Comparison of ENCODE assay signal across 8 cellular contexts in genomic region chr16:8866884-8867482, GRCh38. TPM values are rescaled to one million over a fixed set of nuclear protein-coding genes. Genes with fewer than 3 reads are reported as not detected.
DNase-seq lines count a peak whose midpoint lies in the region; ATAC-seq, FAIRE-seq and TF ChIP-seq lines count a peak whose summit lies in the region.

No MANE protein-coding gene starts in this region.

- WGBS in A549 (ENCODE audit: missing lambda C conversion rate): 86% methylated on average over 28 of the region's 32 CpGs

- no peak for ATAC-seq in A549

- H3K4me1 ChIP-seq in A549: peaks cover 83% of the 10 kb centered on the region
- H3K4me1 ChIP-seq in HUES48 (ENCODE audit: control insufficient read depth, insufficient read depth, low read length): peaks cover 48% of the 10 kb centered on the region
- H3K4me1 ChIP-seq in mucosa of stomach (ENCODE audit: control insufficient read depth, insufficient read depth, low read length): peaks cover 60% of the 10 kb centered on the region

- FAIRE-seq in A549 (lab: Jason Lieb, UNC): no peak

- H3K4me3 ChIP-seq in A549 (peak overlapping the region; percentile 60), HUES48 (ENCODE audit: low read depth, low read length) (peak overlapping the region; percentile 98), cardiac fibroblast (replicated peaks in 1 of 2; ENCODE audit: low read depth in 2 of 2, low read length in 2 of 2) (peak overlapping the region; percentile 79 to 81), mucosa of stomach (ENCODE audit: low read length) (peak overlapping the region; percentile 67)

- H3K27me3 ChIP-seq in HUES48 (ENCODE audit: control insufficient read depth, insufficient read depth, low read length) (no peaks in the 10 kb centered on the region), mucosa of stomach (ENCODE audit: control insufficient read depth, insufficient read depth, low read length) (no peaks in the 10 kb centered on the region)

- CTCF ChIA-PET in A549 (lab: Yijun Ruan, JAX): interaction anchor here (7.9 kb wide), 1 partner anchor 15 kb away, joined by 84 read pairs; the partner anchor contains the start of gene LITAFD

- TF ChIP-seq RAD21 in A549 (conservative IDR thresholded peaks at IDR 0.05 in 1 of 2, IDR thresholded peaks at IDR 0.05 in 1 of 2): no peak

- H3K36me3 ChIP-seq in HUES48 (ENCODE audit: control insufficient read depth, insufficient read depth, low read length) (peaks cover 9% of the 10 kb centered on the region), mucosa of stomach (ENCODE audit: control insufficient read depth, insufficient read depth, low read length) (no peaks in the 10 kb centered on the region)

- peak overlapping the region; percentile 89 for H3K9ac ChIP-seq in HUES48 (ENCODE audit: low read depth, low read length)
- H3K9ac ChIP-seq in mucosa of stomach (ENCODE audit: low read length): peak overlapping the region; percentile 72

- H3K4me2 ChIP-seq in A549: peak overlapping the region; percentile 98

- TF ChIP-seq EP300 in A549 (IDR thresholded peaks at IDR 0.05): no peak

- TF ChIP-seq CTCF in A549 (IDR thresholded peaks at IDR 0.05) (no peak), cardiac fibroblast (IDR thresholded peaks at IDR 0.05; ENCODE audit: low read depth, low read length) (no peak), GM13976 (IDR thresholded peaks at IDR 0.05; ENCODE audit: borderline replicate concordance, control extremely low read depth, extremely low read depth, insufficient read depth, missing control alignments) (no peak)

- H3K9me3 ChIP-seq in A549 (no peaks in the 10 kb centered on the region), HUES48 (ENCODE audit: control insufficient read depth, insufficient read depth, low read length) (no peaks in the 10 kb centered on the region), mucosa of stomach (ENCODE audit: control insufficient read depth, low read length) (no peaks in the 10 kb centered on the region)

- TF ChIP-seq POLR2A in A549 (IDR thresholded peaks at IDR 0.05; ENCODE audit: low read length): no peak

- in situ Hi-C loops in GM13976 (cut with MboI; ENCODE audit: low sequenced_read_pairs, unreplicated experiment): no loop called here

- DNase-seq in A549 (ENCODE audit: low read depth in 1 of 2, low spot score in 1 of 2) (no peak), cardiac fibroblast (ENCODE audit: low read depth in 2 of 2) (no peak), ecto neural progenitor cell (ENCODE audit: low spot score) (no peak), NCI-H82 treated with DMSO at 0.1 percent for 48 hours (lab: John Stamatoyannopoulos, UW; ENCODE audit: unreplicated experiment) (no peak), NCI-H2107 treated with DMSO at 0.1 percent for 48 hours (lab: John Stamatoyannopoulos, UW; ENCODE audit: unreplicated experiment) (no peak), GM13976 (ENCODE audit: low spot score) (no peak)

- POLR2A ChIA-PET in A549 (lab: Yijun Ruan, JAX): interaction anchor here (0.7 kb wide), 1 partner anchor 29 kb away, joined by 5 read pairs; no protein-coding TSS in a partner anchor

- H3K27ac ChIP-seq in A549 (peak overlapping the region; percentile 91 to 94; a peak in 5 of 6 replicates), HUES48 (ENCODE audit: low read depth, low read length) (peak overlapping the region; percentile 90)

TF ChIP-seq in A549, 52 proteins besides CTCF, POLR2A, EP300 and RAD21:
- TF ChIP-seq USF2 (IDR thresholded peaks at IDR 0.05) (no peak), FOSB (CRISPR knock-in tag; IDR thresholded peaks at IDR 0.05) (no peak), GATA3 (IDR thresholded peaks at IDR 0.05; ENCODE audit: borderline replicate concordance) (no peak)

RNA-seq across cellular contexts. Expression of gene CARHSP1, which starts 1.8 kb away (rescaled TPM):
- polyA plus RNA-seq in A549 (2011; rRNA removed) (47.8 and 53.9 TPM in 2 replicates), A549 (2017; fragmentation: RNase III; extraction: RNeasy Plus Mini Kit Qiagen cat#74134 plus additional on column Dnase treatment) (137 to 173 TPM (median 172 TPM) in 3 replicates)
- 192 and 210 TPM in 2 replicates for polyA plus RNA-seq in A549 (2012; cell fraction: cytosol; rRNA removed)
- polyA plus RNA-seq in A549 (2012; cell fraction: nucleus; rRNA removed): 104 and 147 TPM in 2 replicates
- 70.2 and 86.8 TPM in 2 replicates for polyA minus RNA-seq in A549 (2011; rRNA and poly(A)+ RNA removed)

RNA-seq across cellular contexts. Expression of gene LITAFD, which starts 15.2 kb away (rescaled TPM):
- polyA plus RNA-seq in A549 (2011; rRNA removed) (not detected in 2 replicates), A549 (2017; fragmentation: RNase III; extraction: RNeasy Plus Mini Kit Qiagen cat#74134 plus additional on column Dnase treatment) (not detected in 3 replicates)
- not detected in 2 replicates for polyA plus RNA-seq in A549 (2012; cell fraction: cytosol; rRNA removed)
- not detected in 2 replicates for polyA plus RNA-seq in A549 (2012; cell fraction: nucleus; rRNA removed)
- polyA minus RNA-seq in A549 (2011; rRNA and poly(A)+ RNA removed): not detected in 2 replicates
